In genomic region chr22:41524809-41525449, GRCh38 we compare ENCODE assay signal across 9 cellular contexts. TPM values are rescaled to one million over a fixed set of nuclear protein-coding genes. Genes with fewer than 3 reads are reported as not detected.
DNase-seq lines count a peak whose midpoint lies in the region; ATAC-seq and TF ChIP-seq lines count a peak whose summit lies in the region.
"Had no signal": no experiment of that assay in that cellular context is flagged by ENCODE, and none has a peak within 500 bp of the region (broad histone marks: within the 10 kb centered on the region; RNA-seq: fewer than 3 reads in every experiment).

No MANE protein-coding gene starts in this region.

- BruUV-seq in A673 (replicated peaks; lab: Mats Ljungman, UMichigan): no TSS peak

- TF ChIP-seq POLR2A in thyroid gland (IDR thresholded peaks at IDR 0.05): no peak

- DNase-seq in A673 (ENCODE audit: low spot score) (peak; percentile 67), T-helper 17 cell (peak in 2 of 3 donors; percentile 29 to 34), adipocyte (ENCODE audit: low read depth) (no peak), thyroid gland (no peak), COLO829 (ENCODE audit: low spot score) (no peak), BE2C (no peak)

- H3K36me3 Mint-ChIP-seq in T-helper 17 cell (ENCODE audit: low read depth): peaks cover 4% of the 10 kb centered on the region

- H3K27ac Mint-ChIP-seq in T-helper 17 cell: peak overlapping the region; percentile 68

- 84 to 89% methylated on average over 5 to 11 of the region's 17 CpGs for WGBS in thyroid gland, 2 donors

- H3K27ac ChIP-seq in A673 (ENCODE audit: low read depth, low read length, poor library complexity, severe bottlenecking) (peak overlapping the region; percentile 55), muscle layer of colon (ENCODE audit: low read depth, low read length) (peak overlapping the region; percentile 61), thyroid gland (peak overlapping the region in 2 of 3 donors; percentile 51 to 84)

- H3K4me3 ChIP-seq in A673 (ENCODE audit: low read depth, low read length, poor library complexity, severe bottlenecking) (no peak overlapping the region), adipocyte (ENCODE audit: low read length) (no peak overlapping the region), muscle layer of colon (ENCODE audit: low read depth in 1 of 2, low read length in 2 of 2) (no peak overlapping the region), thyroid gland (replicated peaks in 1 of 3) (no peak overlapping the region), BE2C (ENCODE audit: low read depth, low read length) (no peak overlapping the region)

- H3K27me3 ChIP-seq in A673 (replicated peaks; ENCODE audit: insufficient read depth, low read depth, low read length, poor library complexity) (no peaks in the 10 kb centered on the region), adipocyte (replicated peaks; ENCODE audit: control insufficient read depth, insufficient read depth, low read length) (no peaks in the 10 kb centered on the region), muscle layer of colon (ENCODE audit: control insufficient read depth in 1 of 2, insufficient read depth in 2 of 2, low read length in 2 of 2) (no peaks in the 10 kb centered on the region), thyroid gland (no peaks in the 10 kb centered on the region), BE2C (no peaks in the 10 kb centered on the region)

- ATAC-seq in T-helper 17 cell: peak; percentile 81
- no peak for ATAC-seq in GM21528 (IDR thresholded peaks at IDR 0.05; ENCODE audit: low FRiP score, unreplicated experiment)

- H3K9me3 ChIP-seq in A673 (ENCODE audit: low read depth, low read length, poor library complexity, severe bottlenecking) (no peaks in the 10 kb centered on the region), T-helper 17 cell (ENCODE audit: control insufficient read depth, low read length, poor library complexity, severe bottlenecking) (no peaks in the 10 kb centered on the region), adipocyte (ENCODE audit: control insufficient read depth, low read length) (no peaks in the 10 kb centered on the region), muscle layer of colon (ENCODE audit: low read length) (no peaks in the 10 kb centered on the region), thyroid gland (no peaks in the 10 kb centered on the region), BE2C (no peaks in the 10 kb centered on the region)

- no peak overlapping the region for H3K4me3 Mint-ChIP-seq in T-helper 17 cell

- no peaks in the 10 kb centered on the region for H3K4me1 ChIP-seq in A673 (ENCODE audit: insufficient read depth, low read length, poor library complexity, severe bottlenecking)
- H3K4me1 ChIP-seq in adipocyte (ENCODE audit: control insufficient read depth, insufficient read depth, low read length): peaks cover 32% of the 10 kb centered on the region
- peaks cover 38% of the 10 kb centered on the region for H3K4me1 ChIP-seq in muscle layer of colon (ENCODE audit: insufficient read depth, low read length)
- H3K4me1 ChIP-seq in thyroid gland: peaks cover 3 to 21% of the 10 kb centered on the region in 2 donors
- no peaks in the 10 kb centered on the region for H3K4me1 ChIP-seq in BE2C

- CTCF ChIA-PET in A673 (lab: Charles Lee): interaction anchor here (0.5 to 1.6 kb wide), 4 partner anchors 47 to 602 kb away, joined by 3 to 8 read pairs (median 6); no protein-coding TSS in a partner anchor

- intact Hi-C loops in A673 (cut with micrococcal nuclease; ENCODE audit: unreplicated experiment) (no loop called here), thyroid gland (cut with DNase I) (loop anchor here (5.0 kb wide), 1 partner anchor 128 kb away; no protein-coding TSS in a partner anchor)

- peak overlapping the region; percentile 80 for H3K9ac ChIP-seq in adipocyte (ENCODE audit: low read length)
- no peak overlapping the region for H3K9ac ChIP-seq in muscle layer of colon (ENCODE audit: low read length)

- POLR2A ChIA-PET in A673 (lab: Charles Lee; ENCODE audit: low non-redundant PET): interaction anchor here (0.6 kb wide), 1 partner anchor 196 kb away, joined by 13 read pairs; no protein-coding TSS in a partner anchor

- no peaks in the 10 kb centered on the region for H3K27me3 Mint-ChIP-seq in T-helper 17 cell

- peaks cover 64% of the 10 kb centered on the region for H3K36me3 ChIP-seq in A673 (ENCODE audit: insufficient read depth, low read length, poor library complexity, severe bottlenecking)
- peaks cover 80% of the 10 kb centered on the region for H3K36me3 ChIP-seq in adipocyte (ENCODE audit: control insufficient read depth, insufficient read depth, low read length, severe bottlenecking)
- H3K36me3 ChIP-seq in muscle layer of colon (ENCODE audit: insufficient read depth, low read length): peaks cover 59% of the 10 kb centered on the region
- H3K36me3 ChIP-seq in thyroid gland: peaks cover 42 to 47% of the 10 kb centered on the region in 2 donors
- peaks cover 72% of the 10 kb centered on the region for H3K36me3 ChIP-seq in BE2C

- TF ChIP-seq CTCF in A673 (conservative IDR thresholded peaks at IDR 0.05; ENCODE audit: low read depth, low read length) (no peak; the same call in 1 of the 2 replicates), thyroid gland (IDR thresholded peaks at IDR 0.05) (no peak), BE2C (IDR thresholded peaks at IDR 0.05; ENCODE audit: low read depth, low read length) (no peak)

- peaks cover 14% of the 10 kb centered on the region for H3K4me1 Mint-ChIP-seq in T-helper 17 cell

RNA-seq across cellular contexts. Expression of gene POLR3H, which starts 19.3 kb away (rescaled TPM):
- 79.5 and 92.1 TPM in 2 replicates for total RNA-seq in A673 (2021)
- total RNA-seq in T-helper 17 cell: 10 to 100 TPM; 11.2 to 19.5 TPM
- 10 to 100 TPM; 20.6 to 27.3 (median 25.3) TPM for total RNA-seq in thyroid gland
- 135 TPM for polyA plus RNA-seq in BE2C (2012; ENCODE audit: insufficient read depth, insufficient read length, low read depth)

RNA-seq across cellular contexts. Expression of gene CSDC2, which starts 35.9 kb away (rescaled TPM):
- total RNA-seq in A673 (2021): 1.8 and 2.6 TPM in 2 replicates
- total RNA-seq in T-helper 17 cell: not detected
- 1 to 10 TPM in 2 of 4 donors, under 1 TPM in 2; 0.54 to 1.2 (median 0.97) TPM for total RNA-seq in thyroid gland
- 1.3 TPM for polyA plus RNA-seq in BE2C (2012; ENCODE audit: insufficient read depth, insufficient read length, low read depth)
- total RNA-seq: pulmonary artery endothelial cell had no signal

RNA-seq across cellular contexts. Expression of gene ACO2, which starts 56.0 kb away (rescaled TPM):
- 125 and 127 TPM in 2 replicates for total RNA-seq in A673 (2021)
- total RNA-seq in T-helper 17 cell: 10 to 100 TPM; 77.2 to 81.9 TPM
- total RNA-seq in thyroid gland: 100 to 1,000 TPM in 3 of 4 donors, 10 to 100 TPM in 1; 81.3 to 205 (median 135) TPM
- 205 TPM for polyA plus RNA-seq in BE2C (2012; ENCODE audit: insufficient read depth, insufficient read length, low read depth)

RNA-seq across cellular contexts. Expression of gene PHF5A, which starts 56.4 kb away (rescaled TPM):
- total RNA-seq in A673 (2021): 72.6 and 85.5 TPM in 2 replicates
- total RNA-seq in T-helper 17 cell: 10 to 100 TPM; 31.7 to 39.6 TPM
- total RNA-seq in thyroid gland: 10 to 100 TPM; 22.4 to 58.3 (median 39.4) TPM
- polyA plus RNA-seq in BE2C (2012; ENCODE audit: insufficient read depth, insufficient read length, low read depth): 125 TPM

Comparison
In these comparisons a context has a peak if more than half of its experiments do, and no peak if none do; other contexts are left out.
1. DNase-seq: peak in A673 (single experiment) and T-helper 17 cell (2 of 3); none in adipocyte (single experiment), thyroid gland (0 of 2), COLO829 (single experiment) and BE2C (single experiment).
2. Peak in every context shown above with its lines, with median percentiles within 50 percentile points of each other: H3K27ac ChIP-seq.